25 cellular contexts compared by ENCODE assay signal in genomic region chr5:80659111-80659510, GRCh38. TPM values are rescaled to one million over a fixed set of nuclear protein-coding genes. Genes with fewer than 3 reads are reported as not detected.
DNase-seq lines count a peak whose midpoint lies in the region; ATAC-seq and TF ChIP-seq lines count a peak whose summit lies in the region.
"Had no signal": no experiment of that assay in that cellular context is flagged by ENCODE, and none has a peak within 500 bp of the region (broad histone marks: within the 10 kb centered on the region; RNA-seq: fewer than 3 reads in every experiment).

No MANE protein-coding gene starts in this region.

- no peak for TF ChIP-seq POLR2A in lower leg skin (IDR thresholded peaks at IDR 0.05)

- 86% methylated on average over 4 of the region's 4 CpGs for WGBS in lower leg skin, 2 donors

- ATAC-seq in Right ventricle myocardium superior (ENCODE audit: poor library complexity), result no peak
- no peak for ATAC-seq in HG03571 (IDR thresholded peaks at IDR 0.05; ENCODE audit: unreplicated experiment)
- ATAC-seq in GM19455 (IDR thresholded peaks at IDR 0.05; ENCODE audit: unreplicated experiment), result no peak
- ATAC-seq: left lobe of liver, psoas muscle had no signal

- intact Hi-C loops in Right ventricle myocardium superior (cut with DNase I) (no loop called here), lower leg skin (cut with DNase I; ENCODE audit: low total_unique reads) (no loop called here)

- DNase-seq in AG09319 (ENCODE audit: extremely low read depth, low read depth), result peak; percentile 4
- DNase-seq in GM04504 (ENCODE audit: low read depth), result peak; percentile 7
- DNase-seq in amniotic epithelial cell (ENCODE audit: low read depth), result peak; percentile 38
- DNase-seq in fibroblast of pulmonary artery (ENCODE audit: low read depth), result peak; percentile 4
- DNase-seq in Right ventricle myocardium superior, result no peak
- DNase-seq in lower leg skin (ENCODE audit: low spot score in 2 of 2), result no peak
- DNase-seq: activated CD4-positive, alpha-beta T cell treated with anti-CD3 and anti-CD28 coated beads for 48 hours; activated effector memory CD4-positive, alpha-beta T cell treated with anti-CD3 and anti-CD28 coated beads, Interleukin-2, amount 50 U/mL, for 16 hours; caudate nucleus; CD8-positive, alpha-beta memory T cell; DMS79; dorsolateral prefrontal cortex; glutamatergic neuron; MV-4-11; NCI-H1694 treated with DMSO at 0.1 percent for 48 hours; NCI-H774; nephron progenitor cell; psoas muscle; SHP77 treated with DMSO at 0.1 percent for 48 hours; small intestine; stimulated activated CD4-positive, alpha-beta T cell treated with anti-CD3 and anti-CD28 coated beads, Interleukin-4, amount 100 ng/mL, for 1 hour; T-helper 1 cell had no signal

- TF ChIP-seq CTCF in AG09319 (IDR thresholded peaks at IDR 0.05; ENCODE audit: low read depth, low read length), result no peak
- no peak for TF ChIP-seq CTCF in fibroblast of pulmonary artery (IDR thresholded peaks at IDR 0.05; ENCODE audit: low read length, missing control alignments)
- no peak for TF ChIP-seq CTCF in lower leg skin (IDR thresholded peaks at IDR 0.05)

- H3K4me3 ChIP-seq in fibroblast of pulmonary artery (replicated peaks; ENCODE audit: low read depth, low read length), result no peak overlapping the region
- H3K4me3 ChIP-seq in lower leg skin (ENCODE audit: low read depth, poor library complexity, severe bottlenecking), result no peak overlapping the region
- H3K4me3 ChIP-seq: dorsolateral prefrontal cortex, psoas muscle had no signal

RNA-seq across cellular contexts. Expression of gene DHFR, which starts 4.3 kb away (rescaled TPM):
- total RNA-seq in Right ventricle myocardium superior (10.7 TPM), lower leg skin (1 to 10 TPM in 3 of 4 donors, under 1 TPM in 1; 0.89 to 3.6 (median 2.1) TPM)

RNA-seq across cellular contexts. Expression of gene MSH3, which starts 4.7 kb away (rescaled TPM):
- total RNA-seq in Right ventricle myocardium superior (10.5 TPM), lower leg skin (10 to 100 TPM in 3 of 4 donors, 1 to 10 TPM in 1; 8.4 to 17.1 (median 11.4) TPM)

Comparison
In these comparisons a context has a peak if more than half of its experiments do, and no peak if none do; other contexts are left out.
1. DNase-seq: peak in AG09319 (single experiment), GM04504 (single experiment), amniotic epithelial cell (single experiment) and fibroblast of pulmonary artery (single experiment); none in Right ventricle myocardium superior (single experiment) and lower leg skin (0 of 2).